In the genomic region with DNA sequence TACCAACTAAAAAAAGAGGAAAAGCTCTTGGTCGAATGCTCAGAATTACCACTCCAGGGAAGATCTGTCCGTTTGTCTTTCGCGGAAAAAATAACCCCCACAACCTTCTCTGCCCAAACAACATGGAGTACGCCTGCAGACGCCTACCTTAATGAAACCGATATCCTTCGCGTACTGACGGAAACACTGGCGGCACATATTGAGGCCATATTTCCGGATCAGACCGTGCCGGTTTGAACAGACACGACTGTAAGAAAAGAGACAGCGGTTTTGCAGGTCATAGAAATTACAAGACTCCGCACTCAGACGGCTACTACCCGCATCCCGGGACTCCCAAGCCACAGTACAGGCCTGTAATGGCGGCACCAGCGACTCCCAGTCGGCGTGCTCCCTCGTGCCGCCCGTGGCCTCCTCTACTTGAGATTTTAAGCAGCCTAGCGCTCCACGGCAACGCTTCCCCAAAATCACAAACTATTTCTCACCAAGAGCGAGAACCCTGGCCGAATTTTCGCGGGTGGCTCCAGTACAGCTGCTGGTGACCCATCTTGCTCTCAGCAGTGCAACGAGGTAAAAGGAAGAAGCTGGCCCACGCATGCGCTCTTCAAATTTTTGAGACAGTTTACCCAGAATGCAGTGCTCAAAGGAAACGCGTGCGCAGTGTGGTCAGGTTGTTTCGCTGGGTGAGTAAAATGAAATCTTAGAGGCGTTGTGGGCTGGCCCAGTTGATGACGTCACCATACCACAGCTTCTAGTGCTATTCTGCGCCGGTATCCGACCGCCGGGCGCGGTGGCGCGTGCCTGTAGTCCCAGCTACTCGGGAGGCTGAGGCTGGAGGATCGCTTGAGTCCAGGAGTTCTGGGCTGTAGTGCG, we compare ENCODE assay signal across 1 cellular context.
TF ChIP-seq lines count a peak whose summit lies in the region.

A gene (minus strand): TSS at position 578 of the 870 bp plus-strand sequence. CDS start 34 bp downstream, at position 544.

TF ChIP-seq in HEK293, 187 proteins besides CTCF, POLR2A, EP300 and RAD21 (continued from another document and continues in another):
- TF ChIP-seq, protein P1, sequence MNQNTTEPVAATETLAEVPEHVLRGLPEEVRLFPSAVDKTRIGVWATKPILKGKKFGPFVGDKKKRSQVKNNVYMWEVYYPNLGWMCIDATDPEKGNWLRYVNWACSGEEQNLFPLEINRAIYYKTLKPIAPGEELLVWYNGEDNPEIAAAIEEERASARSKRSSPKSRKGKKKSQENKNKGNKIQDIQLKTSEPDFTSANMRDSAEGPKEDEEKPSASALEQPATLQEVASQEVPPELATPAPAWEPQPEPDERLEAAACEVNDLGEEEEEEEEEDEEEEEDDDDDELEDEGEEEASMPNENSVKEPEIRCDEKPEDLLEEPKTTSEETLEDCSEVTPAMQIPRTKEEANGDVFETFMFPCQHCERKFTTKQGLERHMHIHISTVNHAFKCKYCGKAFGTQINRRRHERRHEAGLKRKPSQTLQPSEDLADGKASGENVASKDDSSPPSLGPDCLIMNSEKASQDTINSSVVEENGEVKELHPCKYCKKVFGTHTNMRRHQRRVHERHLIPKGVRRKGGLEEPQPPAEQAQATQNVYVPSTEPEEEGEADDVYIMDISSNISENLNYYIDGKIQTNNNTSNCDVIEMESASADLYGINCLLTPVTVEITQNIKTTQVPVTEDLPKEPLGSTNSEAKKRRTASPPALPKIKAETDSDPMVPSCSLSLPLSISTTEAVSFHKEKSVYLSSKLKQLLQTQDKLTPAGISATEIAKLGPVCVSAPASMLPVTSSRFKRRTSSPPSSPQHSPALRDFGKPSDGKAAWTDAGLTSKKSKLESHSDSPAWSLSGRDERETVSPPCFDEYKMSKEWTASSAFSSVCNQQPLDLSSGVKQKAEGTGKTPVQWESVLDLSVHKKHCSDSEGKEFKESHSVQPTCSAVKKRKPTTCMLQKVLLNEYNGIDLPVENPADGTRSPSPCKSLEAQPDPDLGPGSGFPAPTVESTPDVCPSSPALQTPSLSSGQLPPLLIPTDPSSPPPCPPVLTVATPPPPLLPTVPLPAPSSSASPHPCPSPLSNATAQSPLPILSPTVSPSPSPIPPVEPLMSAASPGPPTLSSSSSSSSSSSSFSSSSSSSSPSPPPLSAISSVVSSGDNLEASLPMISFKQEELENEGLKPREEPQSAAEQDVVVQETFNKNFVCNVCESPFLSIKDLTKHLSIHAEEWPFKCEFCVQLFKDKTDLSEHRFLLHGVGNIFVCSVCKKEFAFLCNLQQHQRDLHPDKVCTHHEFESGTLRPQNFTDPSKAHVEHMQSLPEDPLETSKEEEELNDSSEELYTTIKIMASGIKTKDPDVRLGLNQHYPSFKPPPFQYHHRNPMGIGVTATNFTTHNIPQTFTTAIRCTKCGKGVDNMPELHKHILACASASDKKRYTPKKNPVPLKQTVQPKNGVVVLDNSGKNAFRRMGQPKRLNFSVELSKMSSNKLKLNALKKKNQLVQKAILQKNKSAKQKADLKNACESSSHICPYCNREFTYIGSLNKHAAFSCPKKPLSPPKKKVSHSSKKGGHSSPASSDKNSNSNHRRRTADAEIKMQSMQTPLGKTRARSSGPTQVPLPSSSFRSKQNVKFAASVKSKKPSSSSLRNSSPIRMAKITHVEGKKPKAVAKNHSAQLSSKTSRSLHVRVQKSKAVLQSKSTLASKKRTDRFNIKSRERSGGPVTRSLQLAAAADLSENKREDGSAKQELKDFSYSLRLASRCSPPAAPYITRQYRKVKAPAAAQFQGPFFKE (tag by site-specific recombination; IDR thresholded peaks at IDR 0.05; ENCODE audit: borderline replicate concordance), result no peak
- TF ChIP-seq, protein P2, sequence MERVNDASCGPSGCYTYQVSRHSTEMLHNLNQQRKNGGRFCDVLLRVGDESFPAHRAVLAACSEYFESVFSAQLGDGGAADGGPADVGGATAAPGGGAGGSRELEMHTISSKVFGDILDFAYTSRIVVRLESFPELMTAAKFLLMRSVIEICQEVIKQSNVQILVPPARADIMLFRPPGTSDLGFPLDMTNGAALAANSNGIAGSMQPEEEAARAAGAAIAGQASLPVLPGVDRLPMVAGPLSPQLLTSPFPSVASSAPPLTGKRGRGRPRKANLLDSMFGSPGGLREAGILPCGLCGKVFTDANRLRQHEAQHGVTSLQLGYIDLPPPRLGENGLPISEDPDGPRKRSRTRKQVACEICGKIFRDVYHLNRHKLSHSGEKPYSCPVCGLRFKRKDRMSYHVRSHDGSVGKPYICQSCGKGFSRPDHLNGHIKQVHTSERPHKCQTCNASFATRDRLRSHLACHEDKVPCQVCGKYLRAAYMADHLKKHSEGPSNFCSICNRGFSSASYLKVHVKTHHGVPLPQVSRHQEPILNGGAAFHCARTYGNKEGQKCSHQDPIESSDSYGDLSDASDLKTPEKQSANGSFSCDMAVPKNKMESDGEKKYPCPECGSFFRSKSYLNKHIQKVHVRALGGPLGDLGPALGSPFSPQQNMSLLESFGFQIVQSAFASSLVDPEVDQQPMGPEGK (tag by site-specific recombination; IDR thresholded peaks at IDR 0.05), result no peak; the same call in 1 of the 2 replicates
- TF ChIP-seq ZNF544 (tag by site-specific recombination; IDR thresholded peaks at IDR 0.05), result no peak
- TF ChIP-seq, protein P3, sequence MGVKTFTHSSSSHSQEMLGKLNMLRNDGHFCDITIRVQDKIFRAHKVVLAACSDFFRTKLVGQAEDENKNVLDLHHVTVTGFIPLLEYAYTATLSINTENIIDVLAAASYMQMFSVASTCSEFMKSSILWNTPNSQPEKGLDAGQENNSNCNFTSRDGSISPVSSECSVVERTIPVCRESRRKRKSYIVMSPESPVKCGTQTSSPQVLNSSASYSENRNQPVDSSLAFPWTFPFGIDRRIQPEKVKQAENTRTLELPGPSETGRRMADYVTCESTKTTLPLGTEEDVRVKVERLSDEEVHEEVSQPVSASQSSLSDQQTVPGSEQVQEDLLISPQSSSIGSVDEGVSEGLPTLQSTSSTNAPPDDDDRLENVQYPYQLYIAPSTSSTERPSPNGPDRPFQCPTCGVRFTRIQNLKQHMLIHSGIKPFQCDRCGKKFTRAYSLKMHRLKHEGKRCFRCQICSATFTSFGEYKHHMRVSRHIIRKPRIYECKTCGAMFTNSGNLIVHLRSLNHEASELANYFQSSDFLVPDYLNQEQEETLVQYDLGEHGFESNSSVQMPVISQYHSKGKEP (tag by site-specific recombination; IDR thresholded peaks at IDR 0.05), result no peak
- no peak for TF ChIP-seq TCF7L2 (IDR thresholded peaks at IDR 0.05; ENCODE audit: borderline replicate concordance, low read depth, low read length)
- TF ChIP-seq GLIS1 (tag by site-specific recombination; IDR thresholded peaks at IDR 0.05), result peak; percentile 82
- TF ChIP-seq ZNF391 (tag by site-specific recombination; IDR thresholded peaks at IDR 0.05; ENCODE audit: borderline replicate concordance, low read depth), result peak; percentile 94; the same call in 1 of the 2 replicates
- no peak for TF ChIP-seq ZNF132 (tag by site-specific recombination; IDR thresholded peaks at IDR 0.05; ENCODE audit: borderline replicate concordance)
- TF ChIP-seq ZBTB20 (tag by site-specific recombination; IDR thresholded peaks at IDR 0.05), result no peak
- TF ChIP-seq, protein P4, sequence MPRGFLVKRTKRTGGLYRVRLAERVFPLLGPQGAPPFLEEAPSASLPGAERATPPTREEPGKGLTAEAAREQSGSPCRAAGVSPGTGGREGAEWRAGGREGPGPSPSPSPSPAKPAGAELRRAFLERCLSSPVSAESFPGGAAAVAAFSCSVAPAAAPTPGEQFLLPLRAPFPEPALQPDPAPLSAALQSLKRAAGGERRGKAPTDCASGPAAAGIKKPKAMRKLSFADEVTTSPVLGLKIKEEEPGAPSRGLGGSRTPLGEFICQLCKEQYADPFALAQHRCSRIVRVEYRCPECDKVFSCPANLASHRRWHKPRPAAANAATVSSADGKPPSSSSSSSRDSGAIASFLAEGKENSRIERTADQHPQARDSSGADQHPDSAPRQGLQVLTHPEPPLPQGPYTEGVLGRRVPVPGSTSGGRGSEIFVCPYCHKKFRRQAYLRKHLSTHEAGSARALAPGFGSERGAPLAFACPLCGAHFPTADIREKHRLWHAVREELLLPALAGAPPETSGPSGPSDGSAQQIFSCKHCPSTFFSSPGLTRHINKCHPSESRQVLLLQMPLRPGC (tag by site-specific recombination; IDR thresholded peaks at IDR 0.05), result peak; percentile 88
- 0 out of 2 replicates have a peak, but pooled peaks have one; percentile 46 for TF ChIP-seq ZNF785 (tag by site-specific recombination; IDR thresholded peaks at IDR 0.05)
- peak; percentile 87 for TF ChIP-seq ZNF324 (tag by site-specific recombination; IDR thresholded peaks at IDR 0.05)
- no peak for TF ChIP-seq ZSCAN16 (tag by site-specific recombination; IDR thresholded peaks at IDR 0.05)
- no peak for TF ChIP-seq ZNF37A (tag by site-specific recombination; IDR thresholded peaks at IDR 0.05)
- peak; percentile 39; the same call in 1 of the 2 replicates for TF ChIP-seq WT1 (tag by site-specific recombination; IDR thresholded peaks at IDR 0.05)
- TF ChIP-seq OVOL3 (tag by site-specific recombination; IDR thresholded peaks at IDR 0.05), result no peak
- TF ChIP-seq, protein P5, sequence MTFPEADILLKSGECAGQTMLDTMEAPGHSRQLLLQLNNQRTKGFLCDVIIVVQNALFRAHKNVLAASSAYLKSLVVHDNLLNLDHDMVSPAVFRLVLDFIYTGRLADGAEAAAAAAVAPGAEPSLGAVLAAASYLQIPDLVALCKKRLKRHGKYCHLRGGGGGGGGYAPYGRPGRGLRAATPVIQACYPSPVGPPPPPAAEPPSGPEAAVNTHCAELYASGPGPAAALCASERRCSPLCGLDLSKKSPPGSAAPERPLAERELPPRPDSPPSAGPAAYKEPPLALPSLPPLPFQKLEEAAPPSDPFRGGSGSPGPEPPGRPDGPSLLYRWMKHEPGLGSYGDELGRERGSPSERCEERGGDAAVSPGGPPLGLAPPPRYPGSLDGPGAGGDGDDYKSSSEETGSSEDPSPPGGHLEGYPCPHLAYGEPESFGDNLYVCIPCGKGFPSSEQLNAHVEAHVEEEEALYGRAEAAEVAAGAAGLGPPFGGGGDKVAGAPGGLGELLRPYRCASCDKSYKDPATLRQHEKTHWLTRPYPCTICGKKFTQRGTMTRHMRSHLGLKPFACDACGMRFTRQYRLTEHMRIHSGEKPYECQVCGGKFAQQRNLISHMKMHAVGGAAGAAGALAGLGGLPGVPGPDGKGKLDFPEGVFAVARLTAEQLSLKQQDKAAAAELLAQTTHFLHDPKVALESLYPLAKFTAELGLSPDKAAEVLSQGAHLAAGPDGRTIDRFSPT (tag by site-specific recombination; IDR thresholded peaks at IDR 0.05), result no peak; the same call in 1 of the 2 replicates
- TF ChIP-seq, protein P6, sequence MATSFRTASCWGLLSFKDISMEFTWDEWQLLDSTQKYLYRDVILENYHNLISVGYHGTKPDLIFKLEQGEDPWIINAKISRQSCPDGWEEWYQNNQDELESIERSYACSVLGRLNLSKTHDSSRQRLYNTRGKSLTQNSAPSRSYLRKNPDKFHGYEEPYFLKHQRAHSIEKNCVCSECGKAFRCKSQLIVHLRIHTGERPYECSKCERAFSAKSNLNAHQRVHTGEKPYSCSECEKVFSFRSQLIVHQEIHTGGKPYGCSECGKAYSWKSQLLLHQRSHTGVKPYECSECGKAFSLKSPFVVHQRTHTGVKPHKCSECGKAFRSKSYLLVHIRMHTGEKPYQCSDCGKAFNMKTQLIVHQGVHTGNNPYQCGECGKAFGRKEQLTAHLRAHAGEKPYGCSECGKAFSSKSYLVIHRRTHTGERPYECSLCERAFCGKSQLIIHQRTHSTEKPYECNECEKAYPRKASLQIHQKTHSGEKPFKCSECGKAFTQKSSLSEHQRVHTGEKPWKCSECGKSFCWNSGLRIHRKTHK (tag by site-specific recombination; IDR thresholded peaks at IDR 0.05), result no peak
- TF ChIP-seq ZNF223 (tag by site-specific recombination; IDR thresholded peaks at IDR 0.05), result no peak
- TF ChIP-seq, protein P7, sequence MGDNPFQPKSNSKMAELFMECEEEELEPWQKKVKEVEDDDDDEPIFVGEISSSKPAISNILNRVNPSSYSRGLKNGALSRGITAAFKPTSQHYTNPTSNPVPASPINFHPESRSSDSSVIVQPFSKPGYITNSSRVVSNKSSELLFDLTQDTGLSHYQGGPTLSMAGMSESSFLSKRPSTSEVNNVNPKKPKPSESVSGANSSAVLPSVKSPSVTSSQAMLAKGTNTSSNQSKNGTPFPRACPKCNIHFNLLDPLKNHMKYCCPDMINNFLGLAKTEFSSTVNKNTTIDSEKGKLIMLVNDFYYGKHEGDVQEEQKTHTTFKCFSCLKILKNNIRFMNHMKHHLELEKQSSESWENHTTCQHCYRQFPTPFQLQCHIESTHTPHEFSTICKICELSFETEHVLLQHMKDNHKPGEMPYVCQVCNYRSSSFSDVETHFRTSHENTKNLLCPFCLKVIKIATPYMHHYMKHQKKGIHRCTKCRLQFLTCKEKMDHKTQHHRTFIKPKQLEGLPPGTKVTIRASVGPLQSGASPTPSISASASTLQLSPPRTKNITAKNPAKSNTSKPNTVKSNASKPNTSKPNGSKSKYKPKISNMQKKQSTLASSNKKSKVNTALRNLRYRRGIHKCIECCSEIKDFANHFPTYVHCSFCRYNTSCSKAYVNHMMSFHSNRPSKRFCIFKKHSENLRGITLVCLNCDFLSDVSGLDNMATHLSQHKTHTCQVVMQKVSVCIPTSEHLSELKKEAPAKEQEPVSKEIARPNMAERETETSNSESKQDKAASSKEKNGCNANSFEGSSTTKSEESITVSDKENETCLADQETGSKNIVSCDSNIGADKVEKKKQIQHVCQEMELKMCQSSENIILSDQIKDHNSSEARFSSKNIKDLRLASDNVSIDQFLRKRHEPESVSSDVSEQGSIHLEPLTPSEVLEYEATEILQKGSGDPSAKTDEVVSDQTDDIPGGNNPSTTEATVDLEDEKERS (tag by site-specific recombination; IDR thresholded peaks at IDR 0.05), result peak; percentile 99
- no peak for TF ChIP-seq ZNF16 (tag by site-specific recombination; IDR thresholded peaks at IDR 0.05; ENCODE audit: low read depth)
- TF ChIP-seq, protein P8, sequence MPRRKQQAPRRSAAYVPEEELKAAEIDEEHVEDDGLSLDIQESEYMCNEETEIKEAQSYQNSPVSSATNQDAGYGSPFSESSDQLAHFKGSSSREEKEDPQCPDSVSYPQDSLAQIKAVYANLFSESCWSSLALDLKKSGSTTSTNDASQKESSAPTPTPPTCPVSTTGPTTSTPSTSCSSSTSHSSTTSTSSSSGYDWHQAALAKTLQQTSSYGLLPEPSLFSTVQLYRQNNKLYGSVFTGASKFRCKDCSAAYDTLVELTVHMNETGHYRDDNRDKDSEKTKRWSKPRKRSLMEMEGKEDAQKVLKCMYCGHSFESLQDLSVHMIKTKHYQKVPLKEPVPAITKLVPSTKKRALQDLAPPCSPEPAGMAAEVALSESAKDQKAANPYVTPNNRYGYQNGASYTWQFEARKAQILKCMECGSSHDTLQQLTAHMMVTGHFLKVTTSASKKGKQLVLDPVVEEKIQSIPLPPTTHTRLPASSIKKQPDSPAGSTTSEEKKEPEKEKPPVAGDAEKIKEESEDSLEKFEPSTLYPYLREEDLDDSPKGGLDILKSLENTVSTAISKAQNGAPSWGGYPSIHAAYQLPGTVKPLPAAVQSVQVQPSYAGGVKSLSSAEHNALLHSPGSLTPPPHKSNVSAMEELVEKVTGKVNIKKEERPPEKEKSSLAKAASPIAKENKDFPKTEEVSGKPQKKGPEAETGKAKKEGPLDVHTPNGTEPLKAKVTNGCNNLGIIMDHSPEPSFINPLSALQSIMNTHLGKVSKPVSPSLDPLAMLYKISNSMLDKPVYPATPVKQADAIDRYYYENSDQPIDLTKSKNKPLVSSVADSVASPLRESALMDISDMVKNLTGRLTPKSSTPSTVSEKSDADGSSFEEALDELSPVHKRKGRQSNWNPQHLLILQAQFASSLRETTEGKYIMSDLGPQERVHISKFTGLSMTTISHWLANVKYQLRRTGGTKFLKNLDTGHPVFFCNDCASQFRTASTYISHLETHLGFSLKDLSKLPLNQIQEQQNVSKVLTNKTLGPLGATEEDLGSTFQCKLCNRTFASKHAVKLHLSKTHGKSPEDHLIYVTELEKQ (tag by site-specific recombination; IDR thresholded peaks at IDR 0.05; ENCODE audit: borderline replicate concordance), result peak; percentile 68; the same call in 1 of the 2 replicates
- TF ChIP-seq ZNF114 (tag by site-specific recombination; IDR thresholded peaks at IDR 0.05), result no peak
- peak; percentile 47; the same call in 1 of the 2 replicates for TF ChIP-seq ZNF335 (tag by site-specific recombination; conservative IDR thresholded peaks at IDR 0.05)
